In the genomic region with DNA sequence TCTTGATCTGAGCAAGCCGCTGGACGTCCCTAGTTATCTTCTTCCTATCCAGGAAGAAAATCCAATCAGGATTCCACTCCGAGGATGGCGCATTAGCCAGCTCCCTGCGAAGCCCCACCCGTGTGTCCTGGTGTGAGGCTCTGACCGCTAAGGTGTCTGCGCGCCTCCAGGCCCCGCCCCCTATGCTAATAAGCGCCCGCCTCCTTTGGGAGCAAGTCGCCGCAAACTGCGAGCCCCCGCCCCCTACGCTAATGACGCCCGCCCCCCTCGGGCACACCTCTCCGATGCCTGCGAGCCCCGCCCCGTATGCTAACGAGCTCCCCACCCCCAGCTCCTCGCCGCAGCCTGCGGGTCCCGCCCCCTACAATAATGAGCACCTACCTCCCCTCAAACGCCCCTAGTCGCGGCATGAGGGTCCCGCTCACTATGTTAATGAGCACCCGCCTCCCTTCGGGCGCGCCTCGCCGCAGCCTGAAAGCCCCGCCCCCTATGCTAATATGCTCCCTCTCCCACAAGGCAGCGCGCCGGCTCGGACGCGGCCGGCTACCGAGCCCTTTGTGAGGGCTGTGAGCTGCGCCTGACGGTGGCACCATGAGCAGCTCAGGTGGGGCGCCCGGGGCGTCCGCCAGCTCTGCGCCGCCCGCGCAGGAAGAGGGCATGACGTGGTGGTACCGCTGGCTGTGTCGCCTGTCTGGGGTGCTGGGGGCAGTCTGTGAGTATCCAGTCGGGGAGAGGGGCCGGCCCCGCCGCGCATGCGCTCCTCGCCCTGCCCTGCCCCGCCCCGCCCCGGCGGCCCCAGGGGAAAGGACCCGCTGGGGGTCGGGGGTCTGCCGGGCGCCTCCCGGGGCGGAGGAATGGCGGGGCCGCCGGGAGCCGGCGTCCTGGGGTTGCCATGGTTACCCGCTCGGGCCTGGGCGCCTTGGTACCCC, we compare ENCODE assay signal across 1 cellular context.
TF ChIP-seq lines count a peak whose summit lies in the region.

A gene (plus strand): TSS at position 503 of the 929 bp plus-strand sequence. CDS start 89 bp downstream, at position 592.

TF ChIP-seq in H1, 55 proteins besides CTCF, POLR2A, EP300 and RAD21 (continues in another document):
- TF ChIP-seq GABPA (IDR thresholded peaks at IDR 0.05; ENCODE audit: borderline replicate concordance, insufficient read depth, low read length) (no peak), CHD1 (IDR thresholded peaks at IDR 0.05; ENCODE audit: low read depth, low read length) (no peak), NRF1 (IDR thresholded peaks at IDR 0.05; ENCODE audit: low read depth, low read length) (peak; percentile 69), KDM5A (IDR thresholded peaks at IDR 0.05; ENCODE audit: low read length) (no peak), SAP30 (IDR thresholded peaks at IDR 0.05; ENCODE audit: insufficient read depth, insufficient replicate concordance, low read length) (no peak), CHD2 (IDR thresholded peaks at IDR 0.05; ENCODE audit: low read length) (no peak), SUZ12 (IDR thresholded peaks at IDR 0.05; ENCODE audit: low read length) (no peak), ASH2L (IDR thresholded peaks at IDR 0.05; ENCODE audit: low read length) (no peak), FOSL1 (IDR thresholded peaks at IDR 0.05; ENCODE audit: insufficient read depth, low read depth, low read length) (no peak), YY1 (IDR thresholded peaks at IDR 0.05; ENCODE audit: low read depth, low read length) (no peak), BCL11A (IDR thresholded peaks at IDR 0.05; ENCODE audit: low read depth in 2 of 2, low read length in 2 of 2) (no peak), TAF1 (IDR thresholded peaks at IDR 0.05; ENCODE audit: low read depth, low read length) (peak; percentile 78), EZH2 (IDR thresholded peaks at IDR 0.05; ENCODE audit: low read depth, low read length, severe bottlenecking) (no peak), ZNF274 (IDR thresholded peaks at IDR 0.05; ENCODE audit: borderline replicate concordance, extremely low read depth, low read length) (no peak), BACH1 (IDR thresholded peaks at IDR 0.05; ENCODE audit: low read length) (no peak), HDAC2 (IDR thresholded peaks at IDR 0.05; ENCODE audit: borderline replicate concordance in 1 of 2, low read depth in 2 of 2, low read length in 2 of 2) (no peak), SIX5 (IDR thresholded peaks at IDR 0.05; ENCODE audit: low read depth, low read length) (no peak), CBX8 (IDR thresholded peaks at IDR 0.05; ENCODE audit: borderline replicate concordance, low read depth, low read length) (no peak), TEAD4 (IDR thresholded peaks at IDR 0.05; ENCODE audit: low read depth, low read length) (no peak), RFX5 (IDR thresholded peaks at IDR 0.05; ENCODE audit: borderline replicate concordance, low read depth, low read length) (no peak), RNF2 (IDR thresholded peaks at IDR 0.05; ENCODE audit: borderline replicate concordance, low read depth, low read length, missing control alignments, poor library complexity, severe bottlenecking) (no peak), POU5F1 (IDR thresholded peaks at IDR 0.05; ENCODE audit: low read depth, low read length) (no peak), SP1 (IDR thresholded peaks at IDR 0.05; ENCODE audit: low read depth, low read length) (0 out of 2 replicates have a peak, but pooled peaks have one; percentile 12), HDAC6 (IDR thresholded peaks at IDR 0.05; ENCODE audit: low read depth, low read length) (no peak), SP2 (IDR thresholded peaks at IDR 0.05; ENCODE audit: low read length) (no peak), SIN3A (conservative IDR thresholded peaks at IDR 0.05 in 1 of 2, IDR thresholded peaks at IDR 0.05 in 1 of 2; ENCODE audit: low read depth in 1 of 2, low read length in 2 of 2) (peak in 1 of 2 experiments; percentile 63; a peak in 1 of 4 replicates), SRF (IDR thresholded peaks at IDR 0.05; ENCODE audit: low read depth, low read length) (no peak), TAF7 (optimal IDR thresholded peaks at IDR 0.05; ENCODE audit: borderline replicate concordance, low read depth, low read length) (peak; percentile 79), NANOG (IDR thresholded peaks at IDR 0.05; ENCODE audit: insufficient read depth, low read depth, low read length, poor library complexity, severe bottlenecking) (no peak), CTBP2 (IDR thresholded peaks at IDR 0.05; ENCODE audit: borderline replicate concordance, insufficient read depth, insufficient read length, low read length) (no peak), KDM1A (IDR thresholded peaks at IDR 0.05; ENCODE audit: borderline replicate concordance, low read length) (no peak), PHF8 (conservative IDR thresholded peaks at IDR 0.05; ENCODE audit: low read depth, low read length) (peak; percentile 93), CREB1 (IDR thresholded peaks at IDR 0.05) (peak; percentile 50; the same call in 1 of the 2 replicates), EGR1 (IDR thresholded peaks at IDR 0.05; ENCODE audit: borderline replicate concordance, low read depth, low read length) (no peak), JUND (IDR thresholded peaks at IDR 0.05; ENCODE audit: low read length) (no peak), RBBP5 (IDR thresholded peaks at IDR 0.05; ENCODE audit: borderline replicate concordance, low read depth, low read length) (0 out of 2 replicates have a peak, but pooled peaks have one; percentile 13), CEBPB (IDR thresholded peaks at IDR 0.05; ENCODE audit: low read depth, low read length) (no peak), POLR2AphosphoS5 (IDR thresholded peaks at IDR 0.05; ENCODE audit: low read depth, low read length) (peak; percentile 58; the same call in 1 of the 2 replicates), MAFK (IDR thresholded peaks at IDR 0.05; ENCODE audit: low read depth, low read length) (no peak), RXRA (IDR thresholded peaks at IDR 0.05; ENCODE audit: insufficient read depth, low read depth, low read length) (no peak), TCF12 (IDR thresholded peaks at IDR 0.05; ENCODE audit: low read depth, low read length) (no peak), TBP (IDR thresholded peaks at IDR 0.05; ENCODE audit: low read depth, low read length) (peak; percentile 53; the same call in 1 of the 2 replicates), CBX5 (IDR thresholded peaks at IDR 0.05; ENCODE audit: low read depth, low read length) (no peak), BRCA1 (IDR thresholded peaks at IDR 0.05; ENCODE audit: low read depth, low read length) (no peak), SIRT6 (IDR thresholded peaks at IDR 0.05; ENCODE audit: low read length) (no peak), SP4 (IDR thresholded peaks at IDR 0.05; ENCODE audit: low read length) (no peak; the same call in 1 of the 2 replicates), JUN (IDR thresholded peaks at IDR 0.05; ENCODE audit: low read depth, low read length) (no peak), GTF2F1 (IDR thresholded peaks at IDR 0.05; ENCODE audit: borderline replicate concordance, low read depth, low read length) (no peak)
- TF ChIP-seq, protein P1, sequence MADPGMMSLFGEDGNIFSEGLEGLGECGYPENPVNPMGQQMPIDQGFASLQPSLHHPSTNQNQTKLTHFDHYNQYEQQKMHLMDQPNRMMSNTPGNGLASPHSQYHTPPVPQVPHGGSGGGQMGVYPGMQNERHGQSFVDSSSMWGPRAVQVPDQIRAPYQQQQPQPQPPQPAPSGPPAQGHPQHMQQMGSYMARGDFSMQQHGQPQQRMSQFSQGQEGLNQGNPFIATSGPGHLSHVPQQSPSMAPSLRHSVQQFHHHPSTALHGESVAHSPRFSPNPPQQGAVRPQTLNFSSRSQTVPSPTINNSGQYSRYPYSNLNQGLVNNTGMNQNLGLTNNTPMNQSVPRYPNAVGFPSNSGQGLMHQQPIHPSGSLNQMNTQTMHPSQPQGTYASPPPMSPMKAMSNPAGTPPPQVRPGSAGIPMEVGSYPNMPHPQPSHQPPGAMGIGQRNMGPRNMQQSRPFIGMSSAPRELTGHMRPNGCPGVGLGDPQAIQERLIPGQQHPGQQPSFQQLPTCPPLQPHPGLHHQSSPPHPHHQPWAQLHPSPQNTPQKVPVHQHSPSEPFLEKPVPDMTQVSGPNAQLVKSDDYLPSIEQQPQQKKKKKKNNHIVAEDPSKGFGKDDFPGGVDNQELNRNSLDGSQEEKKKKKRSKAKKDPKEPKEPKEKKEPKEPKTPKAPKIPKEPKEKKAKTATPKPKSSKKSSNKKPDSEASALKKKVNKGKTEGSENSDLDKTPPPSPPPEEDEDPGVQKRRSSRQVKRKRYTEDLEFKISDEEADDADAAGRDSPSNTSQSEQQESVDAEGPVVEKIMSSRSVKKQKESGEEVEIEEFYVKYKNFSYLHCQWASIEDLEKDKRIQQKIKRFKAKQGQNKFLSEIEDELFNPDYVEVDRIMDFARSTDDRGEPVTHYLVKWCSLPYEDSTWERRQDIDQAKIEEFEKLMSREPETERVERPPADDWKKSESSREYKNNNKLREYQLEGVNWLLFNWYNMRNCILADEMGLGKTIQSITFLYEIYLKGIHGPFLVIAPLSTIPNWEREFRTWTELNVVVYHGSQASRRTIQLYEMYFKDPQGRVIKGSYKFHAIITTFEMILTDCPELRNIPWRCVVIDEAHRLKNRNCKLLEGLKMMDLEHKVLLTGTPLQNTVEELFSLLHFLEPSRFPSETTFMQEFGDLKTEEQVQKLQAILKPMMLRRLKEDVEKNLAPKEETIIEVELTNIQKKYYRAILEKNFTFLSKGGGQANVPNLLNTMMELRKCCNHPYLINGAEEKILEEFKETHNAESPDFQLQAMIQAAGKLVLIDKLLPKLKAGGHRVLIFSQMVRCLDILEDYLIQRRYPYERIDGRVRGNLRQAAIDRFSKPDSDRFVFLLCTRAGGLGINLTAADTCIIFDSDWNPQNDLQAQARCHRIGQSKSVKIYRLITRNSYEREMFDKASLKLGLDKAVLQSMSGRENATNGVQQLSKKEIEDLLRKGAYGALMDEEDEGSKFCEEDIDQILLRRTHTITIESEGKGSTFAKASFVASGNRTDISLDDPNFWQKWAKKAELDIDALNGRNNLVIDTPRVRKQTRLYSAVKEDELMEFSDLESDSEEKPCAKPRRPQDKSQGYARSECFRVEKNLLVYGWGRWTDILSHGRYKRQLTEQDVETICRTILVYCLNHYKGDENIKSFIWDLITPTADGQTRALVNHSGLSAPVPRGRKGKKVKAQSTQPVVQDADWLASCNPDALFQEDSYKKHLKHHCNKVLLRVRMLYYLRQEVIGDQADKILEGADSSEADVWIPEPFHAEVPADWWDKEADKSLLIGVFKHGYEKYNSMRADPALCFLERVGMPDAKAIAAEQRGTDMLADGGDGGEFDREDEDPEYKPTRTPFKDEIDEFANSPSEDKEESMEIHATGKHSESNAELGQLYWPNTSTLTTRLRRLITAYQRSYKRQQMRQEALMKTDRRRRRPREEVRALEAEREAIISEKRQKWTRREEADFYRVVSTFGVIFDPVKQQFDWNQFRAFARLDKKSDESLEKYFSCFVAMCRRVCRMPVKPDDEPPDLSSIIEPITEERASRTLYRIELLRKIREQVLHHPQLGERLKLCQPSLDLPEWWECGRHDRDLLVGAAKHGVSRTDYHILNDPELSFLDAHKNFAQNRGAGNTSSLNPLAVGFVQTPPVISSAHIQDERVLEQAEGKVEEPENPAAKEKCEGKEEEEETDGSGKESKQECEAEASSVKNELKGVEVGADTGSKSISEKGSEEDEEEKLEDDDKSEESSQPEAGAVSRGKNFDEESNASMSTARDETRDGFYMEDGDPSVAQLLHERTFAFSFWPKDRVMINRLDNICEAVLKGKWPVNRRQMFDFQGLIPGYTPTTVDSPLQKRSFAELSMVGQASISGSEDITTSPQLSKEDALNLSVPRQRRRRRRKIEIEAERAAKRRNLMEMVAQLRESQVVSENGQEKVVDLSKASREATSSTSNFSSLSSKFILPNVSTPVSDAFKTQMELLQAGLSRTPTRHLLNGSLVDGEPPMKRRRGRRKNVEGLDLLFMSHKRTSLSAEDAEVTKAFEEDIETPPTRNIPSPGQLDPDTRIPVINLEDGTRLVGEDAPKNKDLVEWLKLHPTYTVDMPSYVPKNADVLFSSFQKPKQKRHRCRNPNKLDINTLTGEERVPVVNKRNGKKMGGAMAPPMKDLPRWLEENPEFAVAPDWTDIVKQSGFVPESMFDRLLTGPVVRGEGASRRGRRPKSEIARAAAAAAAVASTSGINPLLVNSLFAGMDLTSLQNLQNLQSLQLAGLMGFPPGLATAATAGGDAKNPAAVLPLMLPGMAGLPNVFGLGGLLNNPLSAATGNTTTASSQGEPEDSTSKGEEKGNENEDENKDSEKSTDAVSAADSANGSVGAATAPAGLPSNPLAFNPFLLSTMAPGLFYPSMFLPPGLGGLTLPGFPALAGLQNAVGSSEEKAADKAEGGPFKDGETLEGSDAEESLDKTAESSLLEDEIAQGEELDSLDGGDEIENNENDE (IDR thresholded peaks at IDR 0.05; ENCODE audit: insufficient replicate concordance, low read length): no peak
- TF ChIP-seq, protein P2, sequence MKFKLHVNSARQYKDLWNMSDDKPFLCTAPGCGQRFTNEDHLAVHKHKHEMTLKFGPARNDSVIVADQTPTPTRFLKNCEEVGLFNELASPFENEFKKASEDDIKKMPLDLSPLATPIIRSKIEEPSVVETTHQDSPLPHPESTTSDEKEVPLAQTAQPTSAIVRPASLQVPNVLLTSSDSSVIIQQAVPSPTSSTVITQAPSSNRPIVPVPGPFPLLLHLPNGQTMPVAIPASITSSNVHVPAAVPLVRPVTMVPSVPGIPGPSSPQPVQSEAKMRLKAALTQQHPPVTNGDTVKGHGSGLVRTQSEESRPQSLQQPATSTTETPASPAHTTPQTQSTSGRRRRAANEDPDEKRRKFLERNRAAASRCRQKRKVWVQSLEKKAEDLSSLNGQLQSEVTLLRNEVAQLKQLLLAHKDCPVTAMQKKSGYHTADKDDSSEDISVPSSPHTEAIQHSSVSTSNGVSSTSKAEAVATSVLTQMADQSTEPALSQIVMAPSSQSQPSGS (IDR thresholded peaks at IDR 0.05; ENCODE audit: low read length): no peak
- TF ChIP-seq, protein P3, sequence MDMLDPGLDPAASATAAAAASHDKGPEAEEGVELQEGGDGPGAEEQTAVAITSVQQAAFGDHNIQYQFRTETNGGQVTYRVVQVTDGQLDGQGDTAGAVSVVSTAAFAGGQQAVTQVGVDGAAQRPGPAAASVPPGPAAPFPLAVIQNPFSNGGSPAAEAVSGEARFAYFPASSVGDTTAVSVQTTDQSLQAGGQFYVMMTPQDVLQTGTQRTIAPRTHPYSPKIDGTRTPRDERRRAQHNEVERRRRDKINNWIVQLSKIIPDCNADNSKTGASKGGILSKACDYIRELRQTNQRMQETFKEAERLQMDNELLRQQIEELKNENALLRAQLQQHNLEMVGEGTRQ (IDR thresholded peaks at IDR 0.05; ENCODE audit: low read length): peak; percentile 27; the same call in 1 of the 2 replicates
- TF ChIP-seq, protein P4, sequence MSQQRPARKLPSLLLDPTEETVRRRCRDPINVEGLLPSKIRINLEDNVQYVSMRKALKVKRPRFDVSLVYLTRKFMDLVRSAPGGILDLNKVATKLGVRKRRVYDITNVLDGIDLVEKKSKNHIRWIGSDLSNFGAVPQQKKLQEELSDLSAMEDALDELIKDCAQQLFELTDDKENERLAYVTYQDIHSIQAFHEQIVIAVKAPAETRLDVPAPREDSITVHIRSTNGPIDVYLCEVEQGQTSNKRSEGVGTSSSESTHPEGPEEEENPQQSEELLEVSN (IDR thresholded peaks at IDR 0.05): peak; percentile 52
- TF ChIP-seq, protein P5, sequence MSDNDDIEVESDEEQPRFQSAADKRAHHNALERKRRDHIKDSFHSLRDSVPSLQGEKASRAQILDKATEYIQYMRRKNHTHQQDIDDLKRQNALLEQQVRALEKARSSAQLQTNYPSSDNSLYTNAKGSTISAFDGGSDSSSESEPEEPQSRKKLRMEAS (IDR thresholded peaks at IDR 0.05): peak; percentile 42; the same call in 1 of the 2 replicates
- TF ChIP-seq, protein P6, sequence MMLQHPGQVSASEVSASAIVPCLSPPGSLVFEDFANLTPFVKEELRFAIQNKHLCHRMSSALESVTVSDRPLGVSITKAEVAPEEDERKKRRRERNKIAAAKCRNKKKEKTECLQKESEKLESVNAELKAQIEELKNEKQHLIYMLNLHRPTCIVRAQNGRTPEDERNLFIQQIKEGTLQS (IDR thresholded peaks at IDR 0.05; ENCODE audit: insufficient read depth, low read depth, low read length): no peak
